ENCODE assay signal across 26 cellular contexts in genomic region chr3:55064164-55064563, GRCh38.
A peak's percentile ranks its signal among the peaks of the same experiment; 100 is the strongest.
DNase-seq lines count a peak whose midpoint lies in the region; ATAC-seq, FAIRE-seq and TF ChIP-seq lines count a peak whose summit lies in the region.
"Had no signal": no experiment of that assay in that cellular context is flagged by ENCODE, and none has a peak within 500 bp of the region (broad histone marks: within the 10 kb centered on the region; RNA-seq: fewer than 3 reads in every experiment).

No MANE protein-coding gene starts in this region.

- peaks cover 0 to 5% of the 10 kb centered on the region in 2 donors for H3K9me3 Mint-ChIP-seq in stimulated activated naive CD8-positive, alpha-beta T cell treated with anti-CD3 and anti-CD28 coated beads, Interleukin-15, amount 100 ng/mL, for 72 hours
- peaks cover 0 to 10% (median 3%) of the 10 kb centered on the region in 11 donors for H3K9me3 Mint-ChIP-seq in naive thymus-derived CD4-positive, alpha-beta T cell
- peaks cover 10% of the 10 kb centered on the region for H3K9me3 Mint-ChIP-seq in stimulated activated effector memory CD8-positive, alpha-beta T cell treated with anti-CD3 and anti-CD28 coated beads, Interleukin-12 subunit alpha, Interleukin-12 subunit beta, amount 100 ng/mL, for 72 hours
- peaks cover 4% of the 10 kb centered on the region for H3K9me3 Mint-ChIP-seq in activated CD4-positive, alpha-beta memory T cell treated with anti-CD3 and anti-CD28 coated beads, Interleukin-2, amount 10 ng/mL, durations not matched to agents 7 days and 5 days
- no peaks in the 10 kb centered on the region for H3K9me3 Mint-ChIP-seq in endodermal cell
- H3K9me3 Mint-ChIP-seq: CD4-positive, alpha-beta T cell; H9 had no signal

- H3K4me3 ChIP-seq in H1 (ENCODE audit: extremely low read depth in 1 of 4, insufficient read depth in 2 of 4, low read depth in 3 of 4, low read length in 4 of 4) (no peak overlapping the region), endodermal cell (ENCODE audit: low read length) (no peak overlapping the region)
- no peak overlapping the region for H3K4me3 ChIP-seq in naive thymus-derived CD4-positive, alpha-beta T cell (ENCODE audit: low read length)
- H3K4me3 ChIP-seq: A549; BLaER1 treated with 17β-estradiol and CSF1 and Interleukin-3, amounts not matched to agents 10 nM and 100 nM; GM12878 had no signal

- no peak overlapping the region for H2BK12ac ChIP-seq in H1 (ENCODE audit: low read depth, low read length)

- H2AFZ ChIP-seq in H1 (ENCODE audit: low read length): no peak overlapping the region

- H3K27me3 Mint-ChIP-seq in stimulated activated naive CD8-positive, alpha-beta T cell treated with anti-CD3 and anti-CD28 coated beads, Interleukin-15, amount 100 ng/mL, for 72 hours: no peaks in the 10 kb centered on the region
- H3K27me3 Mint-ChIP-seq in naive thymus-derived CD4-positive, alpha-beta T cell: no peaks in the 10 kb centered on the region
- no peaks in the 10 kb centered on the region for H3K27me3 Mint-ChIP-seq in activated CD4-positive, alpha-beta memory T cell treated with anti-CD3 and anti-CD28 coated beads, Interleukin-2, amount 10 ng/mL, durations not matched to agents 7 days and 5 days
- H3K27me3 Mint-ChIP-seq in endodermal cell (ENCODE audit: insufficient read depth): peaks cover 9% of the 10 kb centered on the region
- H3K27me3 Mint-ChIP-seq: CD4-positive, alpha-beta T cell; CD8-positive, alpha-beta memory T cell had no signal

- H4K20me1 ChIP-seq in H1 (replicated peaks in 1 of 2; ENCODE audit: control insufficient read depth in 1 of 2, insufficient read depth in 2 of 2, low read length in 2 of 2): no peaks in the 10 kb centered on the region
- H4K20me1 ChIP-seq: BLaER1 treated with 17β-estradiol and CSF1 and Interleukin-3, amounts not matched to agents 10 nM and 100 nM had no signal

- no peak overlapping the region for H3K4me2 ChIP-seq in H1 (ENCODE audit: insufficient read depth in 1 of 2, low read depth in 2 of 2, low read length in 2 of 2)
- H3K4me2 ChIP-seq: A549; BLaER1 treated with 17β-estradiol and CSF1 and Interleukin-3, amounts not matched to agents 10 nM and 100 nM had no signal

- WGBS in H1 (ENCODE audit: extremely low coverage in 1 of 2, insufficient coverage in 1 of 2, insufficient read length in 1 of 2, insufficient replicate concordance in 2 of 2, low coverage in 1 of 2, low lambda C conversion rate in 2 of 2, missing lambda C conversion rate in 1 of 2), 2 experiments: 88% methylated on average over 2 of the region's 2 CpGs; no CpG with 5 or more reads in 1 of the 2 experiments
- 91% methylated on average over 2 of the region's 2 CpGs; no CpG with 5 or more reads in 1 of the 2 experiments for WGBS in endodermal cell (ENCODE audit: insufficient coverage in 1 of 2, insufficient read length in 1 of 2), 2 experiments

- no peaks in the 10 kb centered on the region for H3K4me1 Mint-ChIP-seq in stimulated activated naive CD8-positive, alpha-beta T cell treated with anti-CD3 and anti-CD28 coated beads, Interleukin-15, amount 100 ng/mL, for 72 hours
- no peaks in the 10 kb centered on the region for H3K4me1 Mint-ChIP-seq in naive thymus-derived CD4-positive, alpha-beta T cell
- H3K4me1 Mint-ChIP-seq in stimulated activated effector memory CD8-positive, alpha-beta T cell treated with anti-CD3 and anti-CD28 coated beads, Interleukin-12 subunit alpha, Interleukin-12 subunit beta, amount 100 ng/mL, for 72 hours: no peaks in the 10 kb centered on the region
- H3K4me1 Mint-ChIP-seq in activated CD4-positive, alpha-beta memory T cell treated with anti-CD3 and anti-CD28 coated beads, Interleukin-2, amount 10 ng/mL, durations not matched to agents 7 days and 5 days: no peaks in the 10 kb centered on the region
- peaks cover 7% of the 10 kb centered on the region for H3K4me1 Mint-ChIP-seq in endodermal cell
- H3K4me1 Mint-ChIP-seq: CD8-positive, alpha-beta memory T cell had no signal

- H3K79me2 ChIP-seq in H1 (ENCODE audit: control insufficient read depth in 1 of 2, insufficient read depth in 2 of 2, low read length in 2 of 2): no peaks in the 10 kb centered on the region

- H2AK5ac ChIP-seq in H1 (ENCODE audit: low read depth, low read length): no peak overlapping the region

- H2BK15ac ChIP-seq in H1 (ENCODE audit: low read length): no peak overlapping the region

- no peak overlapping the region for H3K4me3 Mint-ChIP-seq in stimulated activated naive CD8-positive, alpha-beta T cell treated with anti-CD3 and anti-CD28 coated beads, Interleukin-15, amount 100 ng/mL, for 72 hours
- no peak overlapping the region for H3K4me3 Mint-ChIP-seq in naive thymus-derived CD4-positive, alpha-beta T cell
- no peak overlapping the region for H3K4me3 Mint-ChIP-seq in stimulated activated effector memory CD8-positive, alpha-beta T cell treated with anti-CD3 and anti-CD28 coated beads, Interleukin-12 subunit alpha, Interleukin-12 subunit beta, amount 100 ng/mL, for 72 hours
- no peak overlapping the region for H3K4me3 Mint-ChIP-seq in activated CD4-positive, alpha-beta memory T cell treated with anti-CD3 and anti-CD28 coated beads, Interleukin-2, amount 10 ng/mL, durations not matched to agents 7 days and 5 days
- no peak overlapping the region for H3K4me3 Mint-ChIP-seq in endodermal cell
- H3K4me3 Mint-ChIP-seq: CD14-positive monocyte; CD4-positive, alpha-beta T cell; CD8-positive, alpha-beta memory T cell; H9 had no signal

- TF ChIP-seq CTCF in H1 (IDR thresholded peaks at IDR 0.05; ENCODE audit: control extremely low read depth in 1 of 3, insufficient read depth in 1 of 3, low read depth in 1 of 3, low read length in 3 of 3) (no peak), endodermal cell (conservative IDR thresholded peaks at IDR 0.05) (no peak)

- H3K9me3 ChIP-seq in H1 (ENCODE audit: insufficient read depth in 2 of 2, low read depth in 1 of 2, low read length in 1 of 2) (no peaks in the 10 kb centered on the region), endodermal cell (ENCODE audit: control insufficient read depth, low read length) (no peaks in the 10 kb centered on the region)
- no peaks in the 10 kb centered on the region for H3K9me3 ChIP-seq in naive thymus-derived CD4-positive, alpha-beta T cell (ENCODE audit: control insufficient read depth in 2 of 3, low read length in 3 of 3)
- H3K9me3 ChIP-seq: A549; BE2C; BLaER1 treated with 17β-estradiol and CSF1 and Interleukin-3, amounts not matched to agents 10 nM and 100 nM had no signal

- H3K4ac ChIP-seq in H1 (replicated peaks; ENCODE audit: insufficient read length, low read depth, low read length): no peak overlapping the region

- H4K5ac ChIP-seq in H1 (ENCODE audit: insufficient read length, low read depth, low read length): no peak overlapping the region

- H2BK120ac ChIP-seq in H1 (replicated peaks; ENCODE audit: low read depth, low read length): no peak overlapping the region

- H3K56ac ChIP-seq in H1 (replicated peaks; ENCODE audit: insufficient read length, low read depth, low read length): no peak overlapping the region

- no peak for DNase-seq in stimulated activated naive CD8-positive, alpha-beta T cell treated with anti-CD3 and anti-CD28 coated beads, Interleukin-15, amount 100 ng/mL, for 72 hours
- no peak for DNase-seq in stimulated activated naive CD8-positive, alpha-beta T cell treated with anti-CD3 and anti-CD28 coated beads, Interleukin-15, Interleukin-2, amounts not matched to agents 100 U/mL and 50 U/mL, for 24 hours
- DNase-seq in H1 (ENCODE audit: low read depth in 1 of 2, low spot score in 2 of 2): no peak
- no peak for DNase-seq in naive thymus-derived CD4-positive, alpha-beta T cell
- no peak for DNase-seq in stimulated activated effector memory CD8-positive, alpha-beta T cell treated with anti-CD3 and anti-CD28 coated beads, Interleukin-12 subunit alpha, Interleukin-12 subunit beta, amount 100 ng/mL, for 72 hours (ENCODE audit: low spot score in 2 of 2)
- DNase-seq in activated CD4-positive, alpha-beta memory T cell treated with anti-CD3 and anti-CD28 coated beads, Interleukin-2, amount 10 ng/mL, durations not matched to agents 7 days and 5 days: no peak
- no peak for DNase-seq in activated T-cell treated with anti-CD3 and anti-CD28 coated beads, Interleukin-2, amount 50 U/mL, for 1 hour
- DNase-seq in endodermal cell: no peak
- DNase-seq: 8988T; ACHN; AML-193; BE2C; CD4-positive, alpha-beta T cell; CD8-positive, alpha-beta memory T cell; DMS 273 treated with DMSO at 0.1 percent for 48 hours; DMS79; EL; GDM1; GOT3; H9 had no signal

- H3K36me3 Mint-ChIP-seq in naive thymus-derived CD4-positive, alpha-beta T cell: no peaks in the 10 kb centered on the region
- no peaks in the 10 kb centered on the region for H3K36me3 Mint-ChIP-seq in stimulated activated effector memory CD8-positive, alpha-beta T cell treated with anti-CD3 and anti-CD28 coated beads, Interleukin-12 subunit alpha, Interleukin-12 subunit beta, amount 100 ng/mL, for 72 hours
- H3K36me3 Mint-ChIP-seq in activated CD4-positive, alpha-beta memory T cell treated with anti-CD3 and anti-CD28 coated beads, Interleukin-2, amount 10 ng/mL, durations not matched to agents 7 days and 5 days (ENCODE audit: low read depth): no peaks in the 10 kb centered on the region
- no peaks in the 10 kb centered on the region for H3K36me3 Mint-ChIP-seq in endodermal cell (ENCODE audit: low read depth)
- H3K36me3 Mint-ChIP-seq: CD8-positive, alpha-beta memory T cell had no signal

- H3K4me1 ChIP-seq in H1 (replicated peaks in 1 of 4; ENCODE audit: control insufficient read depth in 3 of 4, insufficient read depth in 4 of 4, low read length in 3 of 4) (peaks cover 0 to 9% (median 1%) of the 10 kb centered on the region in 4 experiments; a peak in 3 of 7 replicates), endodermal cell (ENCODE audit: control insufficient read depth, insufficient read depth, low read length) (peaks cover 4% of the 10 kb centered on the region)
- H3K4me1 ChIP-seq in naive thymus-derived CD4-positive, alpha-beta T cell (ENCODE audit: control insufficient read depth in 2 of 2, insufficient read depth in 2 of 2, low read length in 2 of 2): no peaks in the 10 kb centered on the region
- H3K4me1 ChIP-seq: A549, BE2C had no signal

- no peak overlapping the region for H3K27ac ChIP-seq in H1 (ENCODE audit: low read depth, low read length)
- H3K27ac ChIP-seq in naive thymus-derived CD4-positive, alpha-beta T cell (ENCODE audit: low read depth, low read length): no peak overlapping the region
- H3K27ac ChIP-seq in endodermal cell (ENCODE audit: low read depth, low read length): no peak overlapping the region
- H3K27ac ChIP-seq: A549; BLaER1 treated with 17β-estradiol and CSF1 and Interleukin-3, amounts not matched to agents 10 nM and 100 nM had no signal

- H3K23me2 ChIP-seq in H1 (ENCODE audit: low read depth, low read length): no peaks in the 10 kb centered on the region

- no peak overlapping the region for H3K14ac ChIP-seq in H1 (ENCODE audit: insufficient read length)

- no peak overlapping the region for H3K27ac Mint-ChIP-seq in stimulated activated naive CD8-positive, alpha-beta T cell treated with anti-CD3 and anti-CD28 coated beads, Interleukin-15, amount 100 ng/mL, for 72 hours
- no peak overlapping the region for H3K27ac Mint-ChIP-seq in naive thymus-derived CD4-positive, alpha-beta T cell
- no peak overlapping the region for H3K27ac Mint-ChIP-seq in stimulated activated effector memory CD8-positive, alpha-beta T cell treated with anti-CD3 and anti-CD28 coated beads, Interleukin-12 subunit alpha, Interleukin-12 subunit beta, amount 100 ng/mL, for 72 hours
- no peak overlapping the region for H3K27ac Mint-ChIP-seq in activated CD4-positive, alpha-beta memory T cell treated with anti-CD3 and anti-CD28 coated beads, Interleukin-2, amount 10 ng/mL, durations not matched to agents 7 days and 5 days
- H3K27ac Mint-ChIP-seq in endodermal cell: no peak overlapping the region
- H3K27ac Mint-ChIP-seq: CD4-positive, alpha-beta T cell; CD8-positive, alpha-beta memory T cell had no signal

- no peak overlapping the region for H3K18ac ChIP-seq in H1 (ENCODE audit: extremely low read depth, low read length)

- no peak for TF ChIP-seq POLR2A in H1 (IDR thresholded peaks at IDR 0.05; ENCODE audit: control extremely low read depth in 1 of 2, low read depth in 2 of 2, low read length in 2 of 2)

- ATAC-seq in stimulated activated naive CD8-positive, alpha-beta T cell treated with anti-CD3 and anti-CD28 coated beads, Interleukin-15, amount 100 ng/mL, for 72 hours: peak; percentile 15
- no peak for ATAC-seq in stimulated activated naive CD8-positive, alpha-beta T cell treated with anti-CD3 and anti-CD28 coated beads, Interleukin-15, Interleukin-2, amounts not matched to agents 100 U/mL and 50 U/mL, for 24 hours
- ATAC-seq in naive thymus-derived CD4-positive, alpha-beta T cell: peak; percentile 8
- ATAC-seq in stimulated activated effector memory CD8-positive, alpha-beta T cell treated with anti-CD3 and anti-CD28 coated beads, Interleukin-12 subunit alpha, Interleukin-12 subunit beta, amount 100 ng/mL, for 72 hours: peak; percentile 24
- ATAC-seq: A549, GM12878, HCT116 had no signal

- no peak overlapping the region for H2BK5ac ChIP-seq in H1 (ENCODE audit: low read depth, low read length)

- H4K8ac ChIP-seq in H1 (ENCODE audit: extremely low read depth, insufficient read depth, low read length): peak overlapping the region; percentile 78; the same call in 1 of the 2 replicates

- no peak for TF ChIP-seq RAD21 in H1 (IDR thresholded peaks at IDR 0.05 in 1 of 2, conservative IDR thresholded peaks at IDR 0.05 in 1 of 2; ENCODE audit: low read depth in 2 of 2, low read length in 2 of 2)

- H3K23ac ChIP-seq in H1 (ENCODE audit: insufficient read length): no peak overlapping the region

- no peak for FAIRE-seq in H1 (lab: Jason Lieb, UNC)
- FAIRE-seq: A549, D721Med, GM12878 had no signal

- H3K36me3 ChIP-seq in H1 (ENCODE audit: control insufficient read depth in 2 of 4, insufficient read depth in 4 of 4, low read length in 3 of 4) (no peaks in the 10 kb centered on the region), endodermal cell (ENCODE audit: control insufficient read depth, insufficient read depth, low read length) (no peaks in the 10 kb centered on the region)
- no peaks in the 10 kb centered on the region for H3K36me3 ChIP-seq in naive thymus-derived CD4-positive, alpha-beta T cell (ENCODE audit: control insufficient read depth in 2 of 3, insufficient read depth in 3 of 3, low read length in 3 of 3)
- H3K36me3 ChIP-seq: BE2C; BLaER1 treated with 17β-estradiol and CSF1 and Interleukin-3, amounts not matched to agents 10 nM and 100 nM had no signal

- H4K91ac ChIP-seq in H1 (replicated peaks; ENCODE audit: insufficient read length, low read length): no peak overlapping the region

- CTCF ChIA-PET in H1 (lab: Charles Lee; ENCODE audit: partially characterized antibody): no interaction called here
- CTCF ChIA-PET in naive thymus-derived CD4-positive, alpha-beta T cell (lab: Charles Lee): no interaction called here
- CTCF ChIA-PET in activated CD4-positive, alpha-beta memory T cell treated with anti-CD3 and anti-CD28 coated beads, Interleukin-2, amount 10 ng/mL, durations not matched to agents 7 days and 5 days (lab: Charles Lee): no interaction called here

- no peak for TF ChIP-seq EP300 in H1 (IDR thresholded peaks at IDR 0.05; ENCODE audit: borderline replicate concordance in 1 of 2, low read depth in 2 of 2, low read length in 2 of 2)

- no peak overlapping the region for H3K9ac ChIP-seq in H1 (replicated peaks in 1 of 4; ENCODE audit: extremely low read depth in 1 of 4, low read depth in 3 of 4, low read length in 3 of 4)
- no peak overlapping the region for H3K9ac ChIP-seq in endodermal cell (ENCODE audit: extremely low read depth, low read length, poor library complexity, severe bottlenecking)
- H3K9ac ChIP-seq: BLaER1 treated with 17β-estradiol and CSF1 and Interleukin-3, amounts not matched to agents 10 nM and 100 nM had no signal

- H3K27me3 ChIP-seq in H1 (replicated peaks in 1 of 4; ENCODE audit: control insufficient read depth in 3 of 4, extremely low read depth in 1 of 4, insufficient read depth in 3 of 4, low read length in 3 of 4) (no peaks in the 10 kb centered on the region; a peak in 1 of 7 replicates), endodermal cell (ENCODE audit: control insufficient read depth, insufficient read depth, low read length, poor library complexity, severe bottlenecking) (peaks cover 12% of the 10 kb centered on the region)
- H3K27me3 ChIP-seq in naive thymus-derived CD4-positive, alpha-beta T cell (ENCODE audit: control insufficient read depth in 2 of 2, insufficient read depth in 2 of 2, low read length in 2 of 2): no peaks in the 10 kb centered on the region
- H3K27me3 ChIP-seq: BE2C; BLaER1 treated with 17β-estradiol and CSF1 and Interleukin-3, amounts not matched to agents 10 nM and 100 nM had no signal

- POLR2A ChIA-PET in H1 (lab: Charles Lee; ENCODE audit: partially characterized antibody): no interaction called here
- POLR2A ChIA-PET in naive thymus-derived CD4-positive, alpha-beta T cell (lab: Charles Lee): no interaction called here
- POLR2A ChIA-PET in activated CD4-positive, alpha-beta memory T cell treated with anti-CD3 and anti-CD28 coated beads, Interleukin-2, amount 10 ng/mL, durations not matched to agents 7 days and 5 days (lab: Charles Lee): no interaction called here

- H2BK20ac ChIP-seq in H1 (ENCODE audit: low read length): no peak overlapping the region

- intact Hi-C loops in naive thymus-derived CD4-positive, alpha-beta T cell (cut with micrococcal nuclease): no loop called here

- no peaks in the 10 kb centered on the region for H3K79me1 ChIP-seq in H1 (ENCODE audit: low read depth, low read length)
